In genomic region chr20:63697357-63697867, GRCh38 we compare ENCODE assay signal across 2 cellular contexts.
TF ChIP-seq lines count a peak whose summit lies in the region.

No MANE protein-coding gene starts in this region.

TF ChIP-seq in GM23338, 12 proteins besides CTCF, POLR2A, EP300 and RAD21:
- TF ChIP-seq JUNB (IDR thresholded peaks at IDR 0.05; ENCODE audit: unreplicated experiment) (no peak), ZNF462 (CRISPR knock-in tag; IDR thresholded peaks at IDR 0.05) (no peak), EZH2 (IDR thresholded peaks at IDR 0.05; ENCODE audit: low read depth, unreplicated experiment) (no peak), STAT1 (IDR thresholded peaks at IDR 0.05; ENCODE audit: unreplicated experiment) (no peak), ZNF331 (CRISPR knock-in tag; IDR thresholded peaks at IDR 0.05; ENCODE audit: low read depth) (no peak), ETS1 (IDR thresholded peaks at IDR 0.05) (no peak), ZNF114 (CRISPR knock-in tag; IDR thresholded peaks at IDR 0.05) (no peak), NANOG (IDR thresholded peaks at IDR 0.05; ENCODE audit: borderline replicate concordance) (no peak), CREB1 (CRISPR knock-in tag; IDR thresholded peaks at IDR 0.05; ENCODE audit: low read depth) (no peak), REST (IDR thresholded peaks at IDR 0.05; ENCODE audit: unreplicated experiment) (no peak), EZH2phosphoT487 (IDR thresholded peaks at IDR 0.05; ENCODE audit: unreplicated experiment) (no peak), POLR2AphosphoS5 (IDR thresholded peaks at IDR 0.05; ENCODE audit: low read depth) (no peak; the same call in 1 of the 2 replicates)

TF ChIP-seq in GM12878, 131 proteins besides CTCF, POLR2A, EP300 and RAD21:
- TF ChIP-seq IRF5 (IDR thresholded peaks at IDR 0.05; ENCODE audit: borderline replicate concordance): no peak
- no peak for TF ChIP-seq ESRRA (IDR thresholded peaks at IDR 0.05; ENCODE audit: low read length)
- no peak for TF ChIP-seq REST (IDR thresholded peaks at IDR 0.05; ENCODE audit: low read depth, low read length)
- TF ChIP-seq SREBF2 (IDR thresholded peaks at IDR 0.05; ENCODE audit: low read length): no peak
- no peak for TF ChIP-seq MYC (IDR thresholded peaks at IDR 0.05; ENCODE audit: insufficient read depth, insufficient read length, insufficient replicate concordance, low read length, severe bottlenecking)
- 0 out of 2 replicates have a peak, but pooled peaks have one; percentile 42 for TF ChIP-seq MTA3 (IDR thresholded peaks at IDR 0.05; ENCODE audit: borderline replicate concordance, low read length)
- no peak for TF ChIP-seq NR2C1 (IDR thresholded peaks at IDR 0.05)
